In genomic region chr17:75843577-75844529, GRCh38 we compare ENCODE assay signal across 8 cellular contexts. TPM values are rescaled to one million over a fixed set of nuclear protein-coding genes. Genes with fewer than 3 reads are reported as not detected.
DNase-seq lines count a peak whose midpoint lies in the region; FAIRE-seq and TF ChIP-seq lines count a peak whose summit lies in the region.

Gene UNC13D (minus strand): TSS chr17:75844404. CDS start chr17:75844337, 67 bp downstream.

- peak within 1 kb of the TSS; percentile 24 for H3K9ac ChIP-seq in endothelial cell of umbilical vein (replicated peaks; ENCODE audit: extremely low read depth, insufficient read depth, low read length)
- no peak within 1 kb of the TSS for H3K9ac ChIP-seq in parathyroid adenoma

- H3K27ac Mint-ChIP-seq in IgD-negative memory B cell = peak within 1 kb of the TSS; percentile 85 to 93 (median 93)

- no peaks in the 10 kb centered on the region for H3K9me1 ChIP-seq in endothelial cell of umbilical vein (replicated peaks; ENCODE audit: control insufficient read depth, extremely low read depth, insufficient read depth, low read length)

- H3K4me1 ChIP-seq in endothelial cell of umbilical vein (ENCODE audit: control insufficient read depth, extremely low read depth, insufficient read depth, low read length) (peaks cover 37% of the 10 kb centered on the region), parathyroid adenoma (peaks cover 8% of the 10 kb centered on the region)

- H3K27ac ChIP-seq in endothelial cell of umbilical vein (ENCODE audit: insufficient read depth, low read depth, low read length) (peak within 1 kb of the TSS; percentile 38), parathyroid adenoma (peak within 1 kb of the TSS; percentile 55)

- no peaks in the 10 kb centered on the region for H4K20me1 ChIP-seq in endothelial cell of umbilical vein (replicated peaks; ENCODE audit: control insufficient read depth, extremely low read depth, insufficient read depth, low read length)

- H3K9me3 ChIP-seq in endothelial cell of umbilical vein (replicated peaks; ENCODE audit: control insufficient read depth, insufficient read depth, low read length) (no peaks in the 10 kb centered on the region), parathyroid adenoma (ENCODE audit: control insufficient read depth, low read length) (no peaks in the 10 kb centered on the region)

- TF ChIP-seq POLR2A in endothelial cell of umbilical vein (IDR thresholded peaks at IDR 0.05; ENCODE audit: low read depth, low read length) = no peak

- peak within 1 kb of the TSS; percentile 86 for H2AFZ ChIP-seq in endothelial cell of umbilical vein (ENCODE audit: low read depth, low read length)
- H2AFZ ChIP-seq in parathyroid adenoma = peak within 1 kb of the TSS; percentile 29

- H3K36me3 Mint-ChIP-seq in IgD-negative memory B cell = peaks cover 1% of the 10 kb centered on the region

- H3K27me3 ChIP-seq in endothelial cell of umbilical vein (ENCODE audit: control insufficient read depth in 2 of 2, insufficient read depth in 2 of 2, low read length in 2 of 2) (no peaks in the 10 kb centered on the region), parathyroid adenoma (ENCODE audit: control insufficient read depth, insufficient read depth, low read length) (no peaks in the 10 kb centered on the region)

- no peaks in the 10 kb centered on the region for H3K27me3 Mint-ChIP-seq in IgD-negative memory B cell

- in situ Hi-C loops in Caki2 (cut with HindIII; ENCODE audit: low pct_unique_long_range_greater_than_20kb, low sequenced_read_pairs) = no loop called here

- POLR2A ChIA-PET in endothelial cell of umbilical vein (lab: Charles Lee) = interaction anchor here (0.6 kb wide), 1 partner anchor 15 kb away, joined by 7 read pairs; no protein-coding TSS in a partner anchor

- H3K4me2 ChIP-seq in endothelial cell of umbilical vein (ENCODE audit: insufficient read depth, low read length) (no peak within 1 kb of the TSS), parathyroid adenoma (ENCODE audit: low read length) (no peak within 1 kb of the TSS)

- CTCF ChIA-PET in endothelial cell of umbilical vein (lab: Charles Lee) = interaction anchor here (0.7 to 6.8 kb wide), 11 partner anchors 9 to 71 kb away, joined by 3 to 49 read pairs (median 4); partner anchors contain the start of genes TRIM47 and TRIM65

- H3K4me1 Mint-ChIP-seq in IgD-negative memory B cell = peaks cover 12 to 14% (median 12%) of the 10 kb centered on the region in 3 donors

- peak; percentile 38 for DNase-seq in Caki2 (ENCODE audit: low read depth)
- DNase-seq in activated CD4-positive, alpha-beta T cell treated with anti-CD3 and anti-CD28 coated beads, Interleukin-2, amount 50 U/mL, for 48 hours = peak; percentile 64
- DNase-seq in endothelial cell of umbilical vein (ENCODE audit: low read depth, low spot score) = peak; percentile 32
- DNase-seq in 8988T = no peak
- DNase-seq in epidermal melanocyte (ENCODE audit: insufficient read length, low spot score) = no peak
- DNase-seq in DMS79 (lab: John Stamatoyannopoulos, UW) = no peak

- TF ChIP-seq CTCF in endothelial cell of umbilical vein (IDR thresholded peaks at IDR 0.05; ENCODE audit: extremely low read depth in 1 of 2, insufficient read depth in 1 of 2, low read depth in 1 of 2, low read length in 2 of 2) (no peak), parathyroid adenoma (IDR thresholded peaks at IDR 0.05) (no peak)

- peak within 1 kb of the TSS; percentile 89 to 98 (median 95) for H3K4me3 Mint-ChIP-seq in IgD-negative memory B cell

- H3K79me2 ChIP-seq in endothelial cell of umbilical vein (ENCODE audit: control insufficient read depth, insufficient read depth, low read length) (no peaks in the 10 kb centered on the region), parathyroid adenoma (no peaks in the 10 kb centered on the region)

- BruUV-seq in endothelial cell of umbilical vein (replicated peaks; lab: Mats Ljungman, UMichigan) = no TSS peak

- H3K9me3 Mint-ChIP-seq in IgD-negative memory B cell = no peaks in the 10 kb centered on the region

- H3K36me3 ChIP-seq in endothelial cell of umbilical vein (ENCODE audit: control insufficient read depth in 2 of 2, extremely low read depth in 1 of 2, insufficient read depth in 2 of 2, low read length in 2 of 2) (peaks cover 3 to 20% of the 10 kb centered on the region in 2 experiments), parathyroid adenoma (ENCODE audit: control insufficient read depth, insufficient read depth, low read length) (no peaks in the 10 kb centered on the region)

- dilution Hi-C loops in endothelial cell of umbilical vein (cut with MboI; ENCODE audit: extremely low pct_ligation_motif_present, low sequenced_read_pairs) = no loop called here

- intact Hi-C loops in endothelial cell of umbilical vein (cut with micrococcal nuclease) = loop anchor here (2.0 kb wide), 2 partner anchors 33 to 53 kb away; partner anchors contain the start of gene TRIM65

- H3K4me3 ChIP-seq in endothelial cell of umbilical vein (replicated peaks in 1 of 3; ENCODE audit: insufficient read depth in 1 of 3, low read depth in 1 of 3, low read length in 3 of 3) (no peak within 1 kb of the TSS), parathyroid adenoma (ENCODE audit: low read depth, low read length) (no peak within 1 kb of the TSS)

- peak; percentile 56 for FAIRE-seq in endothelial cell of umbilical vein (lab: Jason Lieb, UNC)

TF ChIP-seq in endothelial cell of umbilical vein, 7 proteins besides CTCF, POLR2A, EP300 and RAD21:
- TF ChIP-seq MYC (IDR thresholded peaks at IDR 0.05; ENCODE audit: low read depth, low read length) = no peak
- TF ChIP-seq POLR2AphosphoS5 (IDR thresholded peaks at IDR 0.05; ENCODE audit: insufficient read depth, low read depth, low read length) = peak; percentile 24
- peak; percentile 15 for TF ChIP-seq GATA2 (IDR thresholded peaks at IDR 0.05; ENCODE audit: insufficient read depth, insufficient read length, low read depth, low read length)

RNA-seq across cellular contexts. Expression of gene UNC13D, which starts in this region (rescaled TPM):
- 1.5 and 2.2 TPM in 2 replicates for total RNA-seq in Caki2 (2014; rRNA removed; shearing (Covaris generic); ENCODE audit: low replicate concordance)
- polyA plus RNA-seq in IgD-negative memory B cell = 42.0 TPM
- total RNA-seq in endothelial cell of umbilical vein = 7.1 and 14.9 TPM in 2 replicates
- 6.9 and 7.7 TPM in 2 replicates for polyA plus RNA-seq in endothelial cell of umbilical vein
- 3.3 and 4.8 TPM in 2 replicates for polyA plus RNA-seq in endothelial cell of umbilical vein (2011; cell fraction: cytosol; rRNA removed)
- 24.6 and 25.1 TPM in 2 replicates for polyA plus RNA-seq in endothelial cell of umbilical vein (2011; cell fraction: nucleus; rRNA removed)
- polyA plus RNA-seq in endothelial cell of umbilical vein (2012) = 2.2 and 3.1 TPM in 2 replicates
- 6.7 and 7.4 TPM in 2 replicates for polyA minus RNA-seq in endothelial cell of umbilical vein
- 62.6 TPM for polyA minus RNA-seq in endothelial cell of umbilical vein (2011; cell fraction: cytosol; rRNA and poly(A)+ RNA removed)
- polyA minus RNA-seq in endothelial cell of umbilical vein (2011; cell fraction: nucleus; rRNA and poly(A)+ RNA removed) = 7.5 and 14.8 TPM in 2 replicates

Comparison
In these comparisons a context has a peak if more than half of its experiments do, and no peak if none do; other contexts are left out.
1. DNase-seq: peak in Caki2 (single experiment), activated CD4-positive, alpha-beta T cell treated with anti-CD3 and anti-CD28 coated beads, Interleukin-2, amount 50 U/mL, for 48 hours (2 of 2) and endothelial cell of umbilical vein (single experiment); none in 8988T (single experiment), epidermal melanocyte (single experiment) and DMS79 (single experiment).